8 cellular contexts compared by ENCODE assay signal in the genomic region with DNA sequence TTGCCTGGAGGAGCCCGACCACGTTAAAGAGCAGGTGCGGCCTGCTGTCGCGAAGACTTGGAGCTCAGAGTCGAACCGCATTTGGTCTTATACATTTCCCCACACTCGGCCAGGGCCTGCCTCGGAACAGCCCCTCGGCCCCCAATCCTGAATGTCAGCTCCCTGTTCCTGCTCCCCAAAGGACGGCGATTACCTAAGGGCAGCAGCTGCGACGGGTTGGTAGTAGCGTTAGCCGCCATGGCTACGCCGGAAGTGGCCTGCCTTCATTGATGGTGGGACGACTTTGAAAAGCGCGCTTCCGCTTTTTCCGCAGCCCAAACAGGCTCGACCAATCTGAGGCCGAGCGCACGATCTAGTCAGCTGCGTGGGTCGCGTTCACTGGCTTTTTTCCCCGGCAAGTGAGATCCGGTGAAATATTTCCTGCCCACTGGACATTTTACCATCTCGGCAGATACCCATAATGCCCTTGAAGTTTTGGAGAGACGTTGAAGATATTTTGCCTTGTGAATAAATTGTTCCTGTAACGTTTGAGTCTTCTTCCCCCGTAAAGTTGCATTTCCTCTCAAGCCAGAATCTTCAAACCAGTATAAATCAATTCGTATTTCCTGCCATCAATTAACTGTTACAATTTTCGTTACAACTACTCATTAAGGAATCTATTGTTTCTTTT. TPM values are rescaled to one million over a fixed set of nuclear protein-coding genes. Genes with fewer than 3 reads are reported as not detected.
A peak's percentile ranks its signal among the peaks of the same experiment; 100 is the strongest.
DNase-seq lines count a peak whose midpoint lies in the region; ATAC-seq and TF ChIP-seq lines count a peak whose summit lies in the region.

A gene (minus strand): TSS at position 254 of the 670 bp plus-strand sequence. CDS start 15 bp downstream, at position 239.

- peaks cover 23% of the 10 kb centered on the region for H3K79me2 ChIP-seq in SK-N-SH (ENCODE audit: insufficient read depth)

- WGBS in SK-N-SH (ENCODE audit: low lambda C conversion rate): under 1% methylated on average over 38 of the region's 38 CpGs
- 0% methylated on average over 32 to 38 of the region's 38 CpGs for WGBS in testis, 2 donors

- intact Hi-C loops in testis (cut with DNase I; ENCODE audit: low total_unique reads): no loop called here

- ATAC-seq in HG02571 (IDR thresholded peaks at IDR 0.05; ENCODE audit: unreplicated experiment) (peak; percentile 90), omental fat pad (ENCODE audit: low FRiP score) (peak; percentile 90)

- H3K27ac ChIP-seq in SK-N-SH (ENCODE audit: low read depth in 2 of 2, low read length in 1 of 2): peak within 1 kb of the TSS; percentile 87 to 96
- peak within 1 kb of the TSS; percentile 53 to 83 for H3K27ac ChIP-seq in testis

- peak within 1 kb of the TSS; percentile 92 for H3K4me2 ChIP-seq in SK-N-SH

- POLR2A ChIA-PET in SK-N-SH (lab: Yijun Ruan, JAX): interaction anchor here (1.0 kb wide), 1 partner anchor 572 kb away, joined by 3 read pairs; a partner anchor contains a TSS

- TF ChIP-seq EP300 in SK-N-SH (IDR thresholded peaks at IDR 0.05; ENCODE audit: borderline replicate concordance in 1 of 2, low read depth in 1 of 2, low read length in 1 of 2): peak; percentile 33 to 42; a peak in 2 of 4 replicates

- peak; percentile 87 for DNase-seq in GM04504 (ENCODE audit: low read depth)
- DNase-seq in NCI-H1048 (lab: John Stamatoyannopoulos, UW): peak; percentile 88
- DNase-seq in SK-N-SH: peak; percentile 84
- peak; percentile 90 for DNase-seq in activated naive CD4-positive, alpha-beta T cell treated with anti-CD3 and anti-CD28 coated beads, Interleukin-2, amount 50 U/mL, for 16 hours
- DNase-seq in glomerular visceral epithelial cell (ENCODE audit: extremely low spot score): peak; percentile 92
- peak; percentile 69 for DNase-seq in omental fat pad (ENCODE audit: low spot score)
- peak; percentile 97 for DNase-seq in testis

- H3K9me2 ChIP-seq in SK-N-SH: no peaks in the 10 kb centered on the region

- peak within 1 kb of the TSS; percentile 93 for H2AFZ ChIP-seq in SK-N-SH (ENCODE audit: low read depth)

- no peaks in the 10 kb centered on the region for H3K27me3 ChIP-seq in SK-N-SH (ENCODE audit: insufficient read depth)
- no peaks in the 10 kb centered on the region for H3K27me3 ChIP-seq in testis

- H3K9ac ChIP-seq in SK-N-SH: peak within 1 kb of the TSS; percentile 79

- H3K9me3 ChIP-seq in SK-N-SH (no peaks in the 10 kb centered on the region), testis (no peaks in the 10 kb centered on the region)

- H3F3A ChIP-seq in SK-N-SH (replicated peaks; ENCODE audit: insufficient read depth): peaks cover 25% of the 10 kb centered on the region

- TF ChIP-seq CTCF in SK-N-SH (IDR thresholded peaks at IDR 0.05) (no peak), omental fat pad (IDR thresholded peaks at IDR 0.05) (no peak), testis (IDR thresholded peaks at IDR 0.05) (no peak)

- CTCF ChIA-PET in SK-N-SH (lab: Yijun Ruan, JAX): interaction anchor here (1.0 to 3.3 kb wide), 5 partner anchors 9 to 619 kb away, joined by 3 to 29 read pairs (median 3); a partner anchor contains a TSS

- TF ChIP-seq RAD21 in SK-N-SH (IDR thresholded peaks at IDR 0.05; ENCODE audit: low read length): no peak

- peaks cover 0 to 8% of the 10 kb centered on the region in 2 experiments; a peak in 2 of 4 replicates for H3K4me1 ChIP-seq in SK-N-SH (ENCODE audit: control insufficient read depth in 1 of 2, insufficient read depth in 2 of 2, low read depth in 1 of 2, low read length in 1 of 2)
- H3K4me1 ChIP-seq in testis: no peaks in the 10 kb centered on the region

- H3K36me3 ChIP-seq in SK-N-SH (replicated peaks in 1 of 2; ENCODE audit: control insufficient read depth in 1 of 2, insufficient read depth in 2 of 2, low read length in 1 of 2) (peaks cover 22 to 29% of the 10 kb centered on the region in 2 experiments), testis (ENCODE audit: low read depth, missing control alignments) (no peaks in the 10 kb centered on the region)

- no peak for TF ChIP-seq POLR2A in testis (IDR thresholded peaks at IDR 0.05)

- no peaks in the 10 kb centered on the region for H4K20me1 ChIP-seq in SK-N-SH (ENCODE audit: insufficient read depth)

- peak within 1 kb of the TSS; percentile 83 to 85 for H3K4me3 ChIP-seq in SK-N-SH (ENCODE audit: low read depth in 2 of 2, low read length in 1 of 2)
- H3K4me3 ChIP-seq in testis: peak within 1 kb of the TSS; percentile 77 to 84

TF ChIP-seq in SK-N-SH, 30 proteins besides CTCF, POLR2A, EP300 and RAD21 (continues in another document):
- TF ChIP-seq MEF2A (IDR thresholded peaks at IDR 0.05; ENCODE audit: borderline replicate concordance, low read depth): peak; percentile 19; the same call in 1 of the 2 replicates
- TF ChIP-seq, protein P1, sequence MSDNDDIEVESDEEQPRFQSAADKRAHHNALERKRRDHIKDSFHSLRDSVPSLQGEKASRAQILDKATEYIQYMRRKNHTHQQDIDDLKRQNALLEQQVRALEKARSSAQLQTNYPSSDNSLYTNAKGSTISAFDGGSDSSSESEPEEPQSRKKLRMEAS (IDR thresholded peaks at IDR 0.05; ENCODE audit: low read depth): peak; percentile 98
- TF ChIP-seq, protein P2, sequence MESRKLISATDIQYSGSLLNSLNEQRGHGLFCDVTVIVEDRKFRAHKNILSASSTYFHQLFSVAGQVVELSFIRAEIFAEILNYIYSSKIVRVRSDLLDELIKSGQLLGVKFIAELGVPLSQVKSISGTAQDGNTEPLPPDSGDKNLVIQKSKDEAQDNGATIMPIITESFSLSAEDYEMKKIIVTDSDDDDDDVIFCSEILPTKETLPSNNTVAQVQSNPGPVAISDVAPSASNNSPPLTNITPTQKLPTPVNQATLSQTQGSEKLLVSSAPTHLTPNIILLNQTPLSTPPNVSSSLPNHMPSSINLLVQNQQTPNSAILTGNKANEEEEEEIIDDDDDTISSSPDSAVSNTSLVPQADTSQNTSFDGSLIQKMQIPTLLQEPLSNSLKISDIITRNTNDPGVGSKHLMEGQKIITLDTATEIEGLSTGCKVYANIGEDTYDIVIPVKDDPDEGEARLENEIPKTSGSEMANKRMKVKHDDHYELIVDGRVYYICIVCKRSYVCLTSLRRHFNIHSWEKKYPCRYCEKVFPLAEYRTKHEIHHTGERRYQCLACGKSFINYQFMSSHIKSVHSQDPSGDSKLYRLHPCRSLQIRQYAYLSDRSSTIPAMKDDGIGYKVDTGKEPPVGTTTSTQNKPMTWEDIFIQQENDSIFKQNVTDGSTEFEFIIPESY (IDR thresholded peaks at IDR 0.05; ENCODE audit: borderline replicate concordance, low read depth): 0 out of 2 replicates have a peak, but pooled peaks have one; percentile 77
- TF ChIP-seq RCOR1 (IDR thresholded peaks at IDR 0.05; ENCODE audit: low read length): peak; percentile 72; the same call in 1 of the 2 replicates
- peak; percentile 99 for TF ChIP-seq GABPA (IDR thresholded peaks at IDR 0.05; ENCODE audit: low read depth)
- peak; percentile 97 for TF ChIP-seq YY1 (IDR thresholded peaks at IDR 0.05; ENCODE audit: low read depth)
- peak; percentile 37; the same call in 1 of the 2 replicates for TF ChIP-seq FOSL2 (IDR thresholded peaks at IDR 0.05; ENCODE audit: borderline replicate concordance, low read depth)
- peak; percentile 93 for TF ChIP-seq POLR2AphosphoS5 (IDR thresholded peaks at IDR 0.05; ENCODE audit: low read depth, low read length)
- no peak for TF ChIP-seq GATA2 (CRISPR knock-in tag; IDR thresholded peaks at IDR 0.05)
- TF ChIP-seq FOXJ3 (CRISPR knock-in tag; IDR thresholded peaks at IDR 0.05): peak; percentile 55; the same call in 1 of the 2 replicates
- peak; percentile 70; the same call in 1 of the 2 replicates for TF ChIP-seq RFX5 (IDR thresholded peaks at IDR 0.05; ENCODE audit: low read length)
- TF ChIP-seq ELF1 (IDR thresholded peaks at IDR 0.05): peak; percentile 95
- TF ChIP-seq SIN3A (IDR thresholded peaks at IDR 0.05; ENCODE audit: borderline replicate concordance, low read depth, low read length): peak; percentile 100
- TF ChIP-seq, protein P3, sequence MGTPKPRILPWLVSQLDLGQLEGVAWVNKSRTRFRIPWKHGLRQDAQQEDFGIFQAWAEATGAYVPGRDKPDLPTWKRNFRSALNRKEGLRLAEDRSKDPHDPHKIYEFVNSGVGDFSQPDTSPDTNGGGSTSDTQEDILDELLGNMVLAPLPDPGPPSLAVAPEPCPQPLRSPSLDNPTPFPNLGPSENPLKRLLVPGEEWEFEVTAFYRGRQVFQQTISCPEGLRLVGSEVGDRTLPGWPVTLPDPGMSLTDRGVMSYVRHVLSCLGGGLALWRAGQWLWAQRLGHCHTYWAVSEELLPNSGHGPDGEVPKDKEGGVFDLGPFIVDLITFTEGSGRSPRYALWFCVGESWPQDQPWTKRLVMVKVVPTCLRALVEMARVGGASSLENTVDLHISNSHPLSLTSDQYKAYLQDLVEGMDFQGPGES (IDR thresholded peaks at IDR 0.05; ENCODE audit: low read depth, low read length): no peak
- TF ChIP-seq JUND (IDR thresholded peaks at IDR 0.05): 0 out of 2 replicates have a peak, but pooled peaks have one; percentile 17
- TF ChIP-seq, protein P4, sequence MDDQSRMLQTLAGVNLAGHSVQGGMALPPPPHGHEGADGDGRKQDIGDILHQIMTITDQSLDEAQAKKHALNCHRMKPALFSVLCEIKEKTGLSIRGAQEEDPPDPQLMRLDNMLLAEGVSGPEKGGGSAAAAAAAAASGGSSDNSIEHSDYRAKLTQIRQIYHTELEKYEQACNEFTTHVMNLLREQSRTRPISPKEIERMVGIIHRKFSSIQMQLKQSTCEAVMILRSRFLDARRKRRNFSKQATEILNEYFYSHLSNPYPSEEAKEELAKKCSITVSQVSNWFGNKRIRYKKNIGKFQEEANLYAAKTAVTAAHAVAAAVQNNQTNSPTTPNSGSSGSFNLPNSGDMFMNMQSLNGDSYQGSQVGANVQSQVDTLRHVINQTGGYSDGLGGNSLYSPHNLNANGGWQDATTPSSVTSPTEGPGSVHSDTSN (IDR thresholded peaks at IDR 0.05): peak; percentile 73
- TF ChIP-seq MXI1 (IDR thresholded peaks at IDR 0.05; ENCODE audit: low read depth, low read length): peak; percentile 98

RNA-seq across cellular contexts. Expression of the gene that starts here (rescaled TPM):
- 21.2 and 22.2 TPM in 2 replicates for polyA plus RNA-seq in SK-N-SH (2012; rRNA removed)
- 34.6 and 60.8 TPM in 2 replicates for polyA plus RNA-seq in SK-N-SH (2012; cell fraction: cytosol; rRNA removed)
- 12.4 and 21.0 TPM in 2 replicates for polyA plus RNA-seq in SK-N-SH (2012; cell fraction: nucleus; rRNA removed)
- total RNA-seq in omental fat pad: 10 to 100 TPM; 10.5 to 21.4 (median 14.1) TPM
- total RNA-seq in testis: 10 to 100 TPM; 18.9 to 19.6 TPM
- 42.6 TPM for polyA plus RNA-seq in testis (ENCODE audit: insufficient read depth, low read depth, low replicate concordance)

Comparison
In these comparisons a context has a peak if more than half of its experiments do, and no peak if none do; other contexts are left out.
1. Peak in every context shown above with its lines: DNase-seq, ATAC-seq, H3K4me3 ChIP-seq and H3K27ac ChIP-seq.